15 cellular contexts compared by ENCODE assay signal in genomic region chr5:100970646-100971045, GRCh38.
DNase-seq lines count a peak whose midpoint lies in the region; ATAC-seq, FAIRE-seq and TF ChIP-seq lines count a peak whose summit lies in the region.
"Had no signal": no experiment of that assay in that cellular context is flagged by ENCODE, and none has a peak within 500 bp of the region (broad histone marks: within the 10 kb centered on the region; RNA-seq: fewer than 3 reads in every experiment).

No MANE protein-coding gene starts in this region.

- H2AFZ ChIP-seq in OCI-LY7 (ENCODE audit: low read length): no peak overlapping the region

- peaks cover 6% of the 10 kb centered on the region for H3K4me1 ChIP-seq in endodermal cell (ENCODE audit: control insufficient read depth, insufficient read depth, low read length)
- H3K4me1 ChIP-seq in uterus: no peaks in the 10 kb centered on the region
- no peaks in the 10 kb centered on the region for H3K4me1 ChIP-seq in OCI-LY7 (ENCODE audit: insufficient read depth, low read length, poor library complexity, severe bottlenecking)
- H3K4me1 ChIP-seq: BLaER1, Caco-2 had no signal

- no peaks in the 10 kb centered on the region for H3K27me3 Mint-ChIP-seq in endodermal cell (ENCODE audit: insufficient read depth)

- H3K9me3 ChIP-seq in endodermal cell (ENCODE audit: control insufficient read depth, low read length) (peaks cover 37% of the 10 kb centered on the region), uterus (no peaks in the 10 kb centered on the region), OCI-LY7 (ENCODE audit: low read length) (no peaks in the 10 kb centered on the region)
- H3K9me3 ChIP-seq: BLaER1, Caco-2 had no signal

- H3K27me3 ChIP-seq in endodermal cell (ENCODE audit: control insufficient read depth, insufficient read depth, low read length, poor library complexity, severe bottlenecking): no peaks in the 10 kb centered on the region
- no peaks in the 10 kb centered on the region for H3K27me3 ChIP-seq in uterus
- H3K27me3 ChIP-seq: BLaER1 had no signal

- ATAC-seq in HG02884 (IDR thresholded peaks at IDR 0.05; ENCODE audit: unreplicated experiment): no peak

- H4K20me1 ChIP-seq in OCI-LY7 (ENCODE audit: insufficient read depth, low read length): no peaks in the 10 kb centered on the region
- H4K20me1 ChIP-seq: BLaER1 had no signal

- TF ChIP-seq CTCF in endodermal cell (conservative IDR thresholded peaks at IDR 0.05) (no peak), uterus (IDR thresholded peaks at IDR 0.05) (no peak), OCI-LY7 (conservative IDR thresholded peaks at IDR 0.05; ENCODE audit: low read length) (no peak)

- H3K27ac Mint-ChIP-seq in endodermal cell: peak overlapping the region; percentile 83
- H3K27ac Mint-ChIP-seq: CD8-positive, alpha-beta memory T cell had no signal

- no peaks in the 10 kb centered on the region for H3K9me2 ChIP-seq in OCI-LY7 (ENCODE audit: insufficient read depth, low read length)

- CTCF ChIA-PET in OCI-LY7 (lab: Charles Lee; ENCODE audit: unreplicated experiment): no interaction called here

- peak; percentile 30 for FAIRE-seq in GM12892 (lab: Jason Lieb, UNC)
- FAIRE-seq: H54 had no signal

- DNase-seq in GM12892 (ENCODE audit: insufficient read length) (no peak), NCI-H82 treated with DMSO at 0.1 percent for 48 hours (lab: John Stamatoyannopoulos, UW; ENCODE audit: unreplicated experiment) (peak; percentile 4), endodermal cell (peak; percentile 45), myocyte (ENCODE audit: low read depth) (peak; percentile 30), NCI-H748 treated with DMSO at 0.1 percent for 48 hours (lab: John Stamatoyannopoulos, UW) (no peak), uterus (no peak), OCI-LY7 (ENCODE audit: low spot score) (no peak)
- DNase-seq: Caco-2; CD8-positive, alpha-beta memory T cell; DND-41; GDM1 had no signal

- peak overlapping the region; percentile 48 for H3K9ac ChIP-seq in endodermal cell (ENCODE audit: extremely low read depth, low read length, poor library complexity, severe bottlenecking)
- H3K9ac ChIP-seq: BLaER1 had no signal

- peak overlapping the region; percentile 65 for H3K4me3 ChIP-seq in endodermal cell (ENCODE audit: low read length)
- H3K4me3 ChIP-seq in uterus: no peak overlapping the region
- no peak overlapping the region for H3K4me3 ChIP-seq in OCI-LY7 (ENCODE audit: low read depth, low read length, poor library complexity, severe bottlenecking)
- H3K4me3 ChIP-seq: BLaER1 had no signal

- H3K79me2 ChIP-seq in OCI-LY7 (ENCODE audit: insufficient read depth, low read depth, low read length): no peaks in the 10 kb centered on the region

- no peak overlapping the region for H3K4me2 ChIP-seq in OCI-LY7 (ENCODE audit: low read length)
- H3K4me2 ChIP-seq: BLaER1 had no signal

- peaks cover 3% of the 10 kb centered on the region for H3K36me3 Mint-ChIP-seq in endodermal cell (ENCODE audit: low read depth)
- H3K36me3 Mint-ChIP-seq: CD8-positive, alpha-beta memory T cell had no signal

- H3K4me3 Mint-ChIP-seq in endodermal cell: no peak overlapping the region
- H3K4me3 Mint-ChIP-seq: CD8-positive, alpha-beta memory T cell had no signal

- H3K9me3 Mint-ChIP-seq in endodermal cell: peaks cover 3% of the 10 kb centered on the region

- peaks cover 13% of the 10 kb centered on the region for H3K4me1 Mint-ChIP-seq in endodermal cell
- H3K4me1 Mint-ChIP-seq: CD8-positive, alpha-beta memory T cell had no signal

- H3K27ac ChIP-seq in endodermal cell (ENCODE audit: low read depth, low read length): no peak overlapping the region
- no peak overlapping the region for H3K27ac ChIP-seq in uterus
- no peak overlapping the region for H3K27ac ChIP-seq in OCI-LY7 (ENCODE audit: low read depth, low read length, poor library complexity, severe bottlenecking)
- H3K27ac ChIP-seq: 22Rv1, BLaER1 had no signal

- 45% methylated on average over 1 of the region's 1 CpG; no CpG with 5 or more reads in 1 of the 2 experiments for WGBS in endodermal cell (ENCODE audit: insufficient coverage in 1 of 2, insufficient read length in 1 of 2), 2 experiments

- POLR2A ChIA-PET in OCI-LY7 (lab: Charles Lee): interaction anchor here (0.7 kb wide), 1 partner anchor 20 kb away, joined by 3 read pairs; no protein-coding TSS in a partner anchor

- H3K36me3 ChIP-seq in endodermal cell (ENCODE audit: control insufficient read depth, insufficient read depth, low read length) (peaks cover 5% of the 10 kb centered on the region), uterus (no peaks in the 10 kb centered on the region), OCI-LY7 (ENCODE audit: insufficient read depth, low read length) (no peaks in the 10 kb centered on the region)
- H3K36me3 ChIP-seq: BLaER1 had no signal

- intact Hi-C loops in uterus (cut with DNase I; ENCODE audit: low total_unique reads): no loop called here
- intact Hi-C loops in OCI-LY7 (cut with micrococcal nuclease; ENCODE audit: unreplicated experiment): no loop called here

- no TSS peak for BruUV-seq in OCI-LY7 (replicated peaks; lab: Mats Ljungman, UMichigan)

- TF ChIP-seq POLR2A in GM12892 (IDR thresholded peaks at IDR 0.05; ENCODE audit: low read depth, low read length) (no peak), uterus (IDR thresholded peaks at IDR 0.05) (no peak)

Comparison
In these comparisons a context has a peak if more than half of its experiments do, and no peak if none do; other contexts are left out.
1. DNase-seq: peak in NCI-H82 treated with DMSO at 0.1 percent for 48 hours (single experiment), endodermal cell (single experiment) and myocyte (single experiment); none in GM12892 (single experiment), NCI-H748 treated with DMSO at 0.1 percent for 48 hours (single experiment), uterus (0 of 2) and OCI-LY7 (single experiment).